In genomic region chr2:139652385-139652784, GRCh38 we compare ENCODE assay signal across 19 cellular contexts.
DNase-seq lines count a peak whose midpoint lies in the region; ATAC-seq, FAIRE-seq and TF ChIP-seq lines count a peak whose summit lies in the region.
"Had no signal": no experiment of that assay in that cellular context is flagged by ENCODE, and none has a peak within 500 bp of the region (broad histone marks: within the 10 kb centered on the region; RNA-seq: fewer than 3 reads in every experiment).

No MANE protein-coding gene starts in this region.

- no peaks in the 10 kb centered on the region for H3K27me3 ChIP-seq in bronchial epithelial cell (ENCODE audit: control insufficient read depth, insufficient read depth, low read length)
- no peaks in the 10 kb centered on the region for H3K27me3 ChIP-seq in gastroesophageal sphincter
- no peaks in the 10 kb centered on the region for H3K27me3 ChIP-seq in colonic mucosa

- no peak for FAIRE-seq in bronchial epithelial cell (lab: Jason Lieb, UNC)
- FAIRE-seq: GM12891, GM19239, H1, HepG2, HTR-8/SVneo had no signal

- H3K9ac ChIP-seq in colonic mucosa (ENCODE audit: low read depth in 2 of 2, low read length in 2 of 2), result no peak overlapping the region

- no peaks in the 10 kb centered on the region for H3K4me1 ChIP-seq in gastroesophageal sphincter
- H3K4me1 ChIP-seq in colonic mucosa, result no peaks in the 10 kb centered on the region
- H3K4me1 ChIP-seq: Caco-2, HAP-1 had no signal

- TF ChIP-seq EP300 in gastroesophageal sphincter (IDR thresholded peaks at IDR 0.05), result no peak

- H3K4me3 ChIP-seq in bronchial epithelial cell (ENCODE audit: low read depth, low read length) (no peak overlapping the region), gastroesophageal sphincter (no peak overlapping the region), colonic mucosa (no peak overlapping the region)
- H3K4me3 ChIP-seq: HAP-1 had no signal

- TF ChIP-seq CTCF in bronchial epithelial cell (IDR thresholded peaks at IDR 0.05; ENCODE audit: insufficient read depth, low read length, severe bottlenecking) (no peak), gastroesophageal sphincter (IDR thresholded peaks at IDR 0.05) (no peak), colonic mucosa (IDR thresholded peaks at IDR 0.05) (no peak)

- no peak for ATAC-seq in gastroesophageal sphincter
- ATAC-seq: HepG2 had no signal

- H3K27ac ChIP-seq in gastroesophageal sphincter, result no peak overlapping the region
- no peak overlapping the region for H3K27ac ChIP-seq in colonic mucosa
- H3K27ac ChIP-seq: 22Rv1 had no signal

- H3K36me3 ChIP-seq in bronchial epithelial cell (ENCODE audit: control insufficient read depth, insufficient read depth, low read length) (no peaks in the 10 kb centered on the region), gastroesophageal sphincter (no peaks in the 10 kb centered on the region), colonic mucosa (no peaks in the 10 kb centered on the region)
- H3K36me3 ChIP-seq: HAP-1 had no signal

- intact Hi-C loops in colonic mucosa (cut with DNase I), result no loop called here

- peak; percentile 3 for DNase-seq in DMS53 (lab: John Stamatoyannopoulos, UW)
- DNase-seq in DMS53 treated with DMSO at 0.1 percent for 48 hours (lab: John Stamatoyannopoulos, UW; ENCODE audit: unreplicated experiment), result no peak
- DNase-seq in HT1080 (ENCODE audit: low read depth), result peak; percentile 59
- peak; percentile 35 for DNase-seq in bronchial epithelial cell (ENCODE audit: low read depth)
- peak; percentile 23 for DNase-seq in renal cortical epithelial cell (ENCODE audit: low read depth)
- DNase-seq in colonic mucosa, result no peak
- no peak for DNase-seq in superior temporal gyrus (ENCODE audit: extremely low spot score)
- DNase-seq: Caco-2; CD8-positive, alpha-beta memory T cell; DMS79; HFFc6 had no signal

- H3K9me3 ChIP-seq in gastroesophageal sphincter, result peaks cover 0 to 15% (median 0%) of the 10 kb centered on the region in 3 donors
- H3K9me3 ChIP-seq in colonic mucosa, result no peaks in the 10 kb centered on the region
- H3K9me3 ChIP-seq: Caco-2 had no signal

- no peak for TF ChIP-seq POLR2A in gastroesophageal sphincter (IDR thresholded peaks at IDR 0.05)

Comparison
In these comparisons a context has a peak if more than half of its experiments do, and no peak if none do; other contexts are left out.
1. DNase-seq: peak in DMS53 (single experiment), HT1080 (single experiment), bronchial epithelial cell (single experiment) and renal cortical epithelial cell (single experiment); none in DMS53 treated with DMSO at 0.1 percent for 48 hours (single experiment), colonic mucosa (single experiment) and superior temporal gyrus (single experiment).